Comparison of ENCODE assay signal across 6 cellular contexts in genomic region chr19:49422407-49423277, GRCh38. TPM values are rescaled to one million over a fixed set of nuclear protein-coding genes. Genes with fewer than 3 reads are reported as not detected.
A peak's percentile ranks its signal among the peaks of the same experiment; 100 is the strongest.
DNase-seq lines count a peak whose midpoint lies in the region; ATAC-seq, FAIRE-seq and TF ChIP-seq lines count a peak whose summit lies in the region.

No MANE protein-coding gene starts in this region.

- 3 to 4% (median 3%) methylated on average over 29 to 69 of the region's 69 CpGs for WGBS in adrenal gland, 4 donors

- TF ChIP-seq POLR2A in adrenal gland (IDR thresholded peaks at IDR 0.05) = no peak

- DNase-seq in AG20443 (ENCODE audit: low spot score) (peak; percentile 66), NCI-H1105 treated with DMSO at 0.1 percent for 48 hours (lab: John Stamatoyannopoulos, UW) (peak; percentile 31), adrenal gland (peak in 1 of 7 donors; percentile 40), natural killer cell (peak; percentile 62), urothelium cell line (ENCODE audit: low spot score) (no peak)

- peaks cover 9% of the 10 kb centered on the region for H3K36me3 Mint-ChIP-seq in natural killer cell

- no peaks in the 10 kb centered on the region for H3K9me3 ChIP-seq in adrenal gland (replicated peaks in 1 of 3)

- peak overlapping the region in 1 of 2 donors; percentile 25 for H3K27ac Mint-ChIP-seq in natural killer cell

- ATAC-seq in natural killer cell = peak; percentile 78 to 91 (median 82)
- no peak for ATAC-seq in GM19035 (IDR thresholded peaks at IDR 0.05; ENCODE audit: unreplicated experiment)

- no peak overlapping the region for H3K27ac ChIP-seq in adrenal gland

- FAIRE-seq in urothelium cell line (lab: Jason Lieb, UNC) = no peak

- H3K4me1 Mint-ChIP-seq in natural killer cell = peaks cover 51% of the 10 kb centered on the region in 2 donors

- peak overlapping the region; percentile 83 for H3K4me3 Mint-ChIP-seq in natural killer cell

- H3K27me3 Mint-ChIP-seq in natural killer cell (ENCODE audit: low read depth in 2 of 2) = peaks cover 84 to 99% of the 10 kb centered on the region in 2 donors

- peak overlapping the region in 1 of 4 donors; percentile 34 for H3K4me3 ChIP-seq in adrenal gland

- no peaks in the 10 kb centered on the region for H3K9me3 Mint-ChIP-seq in natural killer cell

- peaks cover 75% of the 10 kb centered on the region for H3K27me3 ChIP-seq in adrenal gland

- peaks cover 0 to 20% of the 10 kb centered on the region in 2 donors for H3K4me1 ChIP-seq in adrenal gland (replicated peaks in 1 of 2)

- TF ChIP-seq CTCF in adrenal gland (IDR thresholded peaks at IDR 0.05) (peak in 4 of 6 experiments; percentile 9 to 36 (median 20)), natural killer cell (IDR thresholded peaks at IDR 0.05) (peak; percentile 50)

- intact Hi-C loops in adrenal gland (cut with DNase I) = no loop called here
- intact Hi-C loops in natural killer cell (cut with micrococcal nuclease) = no loop called here

- H3K36me3 ChIP-seq in adrenal gland (replicated peaks in 1 of 2) = no peaks in the 10 kb centered on the region

RNA-seq across cellular contexts. Expression of gene PTH2, which starts 0.6 kb away (rescaled TPM):
- total RNA-seq in adrenal gland (not detected), natural killer cell (not detected)
- not detected for polyA plus RNA-seq in adrenal gland

RNA-seq across cellular contexts. Expression of gene GFY, which starts 2.5 kb away (rescaled TPM):
- not detected for total RNA-seq in adrenal gland
- not detected for polyA plus RNA-seq in adrenal gland
- total RNA-seq in natural killer cell = not detected

RNA-seq across cellular contexts. Expression of gene SLC17A7, which starts 18.7 kb away (rescaled TPM):
- total RNA-seq in adrenal gland (1 to 10 TPM in 5 of 8 donors, under 1 TPM in 3; 0.43 to 9.6 (median 1.6) TPM), natural killer cell (not detected)
- 1 to 10 TPM in 2 of 3 donors, under 1 TPM in 1; 0.18 to 1.9 (median 1.0) TPM for polyA plus RNA-seq in adrenal gland

RNA-seq across cellular contexts. Expression of gene PIH1D1, which starts 29.0 kb away (rescaled TPM):
- 100 to 1,000 TPM in 3 of 8 donors, 10 to 100 TPM in 5; 63.1 to 131 (median 83.6) TPM for total RNA-seq in adrenal gland
- 100 to 1,000 TPM in 1 of 3 donors, 10 to 100 TPM in 2; 26.6 to 103 (median 72.3) TPM for polyA plus RNA-seq in adrenal gland
- 100 to 1,000 TPM; 112 to 149 (median 138) TPM for total RNA-seq in natural killer cell

RNA-seq across cellular contexts. Expression of gene ALDH16A1, which starts 30.4 kb away (rescaled TPM):
- 10 to 100 TPM; 23.8 to 47.8 (median 29.7) TPM for total RNA-seq in adrenal gland
- polyA plus RNA-seq in adrenal gland = 10 to 100 TPM in 2 of 3 donors, 1 to 10 TPM in 1; 3.6 to 95.5 (median 86.7) TPM
- 10 to 100 TPM; 39.9 to 43.2 (median 41.4) TPM for total RNA-seq in natural killer cell
